In the genomic region with DNA sequence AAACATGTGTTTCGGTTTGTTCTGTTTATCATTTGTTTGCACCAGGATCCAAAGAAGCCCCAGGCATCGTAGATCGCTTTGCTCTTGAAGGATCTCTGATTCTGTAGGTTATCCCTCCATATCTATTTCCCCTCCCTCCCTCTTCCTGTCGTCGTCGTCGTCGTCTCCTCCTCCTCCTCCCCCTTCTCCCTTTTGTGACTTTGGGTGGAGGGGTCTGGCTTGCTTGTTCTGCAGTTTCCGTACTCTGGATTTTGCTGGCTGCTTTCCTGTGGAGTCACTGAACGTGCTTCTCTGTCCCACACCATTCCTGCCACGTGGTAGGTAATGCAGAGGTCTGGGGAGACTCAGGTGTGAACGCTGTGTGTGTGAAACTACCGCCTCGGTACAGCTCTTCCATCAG, we compare ENCODE assay signal across 19 cellular contexts.
A peak's percentile ranks its signal among the peaks of the same experiment; 100 is the strongest.
DNase-seq lines count a peak whose midpoint lies in the region; ATAC-seq and TF ChIP-seq lines count a peak whose summit lies in the region.
"Had no signal": no experiment of that assay in that cellular context is flagged by ENCODE, and none has a peak within 500 bp of the region (broad histone marks: within the 10 kb centered on the region; RNA-seq: fewer than 3 reads in every experiment).

No MANE protein-coding gene starts in this region.

- H3K4me2 ChIP-seq in PC-9: no peak overlapping the region

- H3K9me3 Mint-ChIP-seq in activated CD8-positive, alpha-beta T cell treated with anti-CD3 and anti-CD28 coated beads for 36 hours: no peaks in the 10 kb centered on the region
- no peaks in the 10 kb centered on the region for H3K9me3 Mint-ChIP-seq in activated CD8-positive, alpha-beta T cell treated with anti-CD3 and anti-CD28 coated beads, Interleukin-2, amount 10 ng/mL, durations not matched to agents 7 days and 5 days (ENCODE audit: insufficient read depth)
- H3K9me3 Mint-ChIP-seq in CD4-positive, CD25-positive, alpha-beta regulatory T cell: no peaks in the 10 kb centered on the region
- no peaks in the 10 kb centered on the region for H3K9me3 Mint-ChIP-seq in naive thymus-derived CD4-positive, alpha-beta T cell
- H3K9me3 Mint-ChIP-seq: CD14-positive monocyte had no signal

- peak overlapping the region; percentile 40 for H3K27ac Mint-ChIP-seq in activated CD8-positive, alpha-beta T cell treated with anti-CD3 and anti-CD28 coated beads for 36 hours
- H3K27ac Mint-ChIP-seq in activated CD8-positive, alpha-beta T cell treated with anti-CD3 and anti-CD28 coated beads, Interleukin-2, amount 10 ng/mL, durations not matched to agents 7 days and 5 days: no peak overlapping the region
- H3K27ac Mint-ChIP-seq in CD4-positive, CD25-positive, alpha-beta regulatory T cell: peak overlapping the region; percentile 69 to 91 (median 76)
- H3K27ac Mint-ChIP-seq in naive thymus-derived CD4-positive, alpha-beta T cell: peak overlapping the region in 7 of 9 donors; percentile 7 to 96 (median 20)
- H3K27ac Mint-ChIP-seq: CD14-positive monocyte, HFFc6 had no signal

- no peaks in the 10 kb centered on the region for H4K20me1 ChIP-seq in PC-9 (ENCODE audit: insufficient read depth)

- POLR2A ChIA-PET in activated CD8-positive, alpha-beta T cell treated with anti-CD3 and anti-CD28 coated beads for 36 hours (lab: Charles Lee): no interaction called here
- POLR2A ChIA-PET in activated CD8-positive, alpha-beta T cell treated with anti-CD3 and anti-CD28 coated beads, Interleukin-2, amount 10 ng/mL, durations not matched to agents 7 days and 5 days (lab: Charles Lee): interaction anchor here (0.9 kb wide), 1 partner anchor 21 kb away, joined by 3 read pairs; no protein-coding TSS in a partner anchor
- POLR2A ChIA-PET in PC-9 (lab: Charles Lee; ENCODE audit: unreplicated experiment): interaction anchor here (0.6 kb wide), 1 partner anchor 284 kb away, joined by 4 read pairs; no protein-coding TSS in a partner anchor
- POLR2A ChIA-PET in naive thymus-derived CD4-positive, alpha-beta T cell (lab: Charles Lee): no interaction called here

- H2AFZ ChIP-seq in PC-9: 0 out of 2 replicates have a peak overlapping the region, but pooled peaks have one; percentile 2

- H3K36me3 ChIP-seq in CD4-positive, CD25-positive, alpha-beta regulatory T cell (ENCODE audit: control insufficient read depth, insufficient read depth, low read length): peaks cover 30% of the 10 kb centered on the region
- no peaks in the 10 kb centered on the region for H3K36me3 ChIP-seq in PC-9 (ENCODE audit: low read depth)
- H3K36me3 ChIP-seq in naive thymus-derived CD4-positive, alpha-beta T cell (ENCODE audit: control insufficient read depth in 2 of 3, insufficient read depth in 3 of 3, low read length in 3 of 3): no peaks in the 10 kb centered on the region
- H3K36me3 ChIP-seq: MG63 had no signal

- ATAC-seq in activated CD8-positive, alpha-beta T cell treated with anti-CD3 and anti-CD28 coated beads for 36 hours: no peak
- ATAC-seq in activated CD8-positive, alpha-beta T cell treated with anti-CD3 and anti-CD28 coated beads, Interleukin-2, amount 10 ng/mL, durations not matched to agents 7 days and 5 days: no peak
- ATAC-seq in CD4-positive, CD25-positive, alpha-beta regulatory T cell (ENCODE audit: low read depth in 2 of 2): no peak
- ATAC-seq in naive thymus-derived CD4-positive, alpha-beta T cell: no peak
- ATAC-seq: Panc1 had no signal

- intact Hi-C loops in activated CD8-positive, alpha-beta T cell treated with anti-CD3 and anti-CD28 coated beads for 36 hours (cut with micrococcal nuclease): no loop called here
- intact Hi-C loops in PC-9 (cut with micrococcal nuclease; ENCODE audit: unreplicated experiment): no loop called here
- intact Hi-C loops in naive thymus-derived CD4-positive, alpha-beta T cell (cut with micrococcal nuclease): no loop called here

- peaks cover 21% of the 10 kb centered on the region for H3K4me1 Mint-ChIP-seq in activated CD8-positive, alpha-beta T cell treated with anti-CD3 and anti-CD28 coated beads for 36 hours (ENCODE audit: low read depth)
- H3K4me1 Mint-ChIP-seq in activated CD8-positive, alpha-beta T cell treated with anti-CD3 and anti-CD28 coated beads, Interleukin-2, amount 10 ng/mL, durations not matched to agents 7 days and 5 days (ENCODE audit: low read depth): peaks cover 31% of the 10 kb centered on the region
- peaks cover 22 to 51% (median 41%) of the 10 kb centered on the region in 4 donors for H3K4me1 Mint-ChIP-seq in CD4-positive, CD25-positive, alpha-beta regulatory T cell
- peaks cover 21 to 62% (median 46%) of the 10 kb centered on the region in 7 donors for H3K4me1 Mint-ChIP-seq in naive thymus-derived CD4-positive, alpha-beta T cell
- H3K4me1 Mint-ChIP-seq: CD14-positive monocyte had no signal

- H3K36me3 Mint-ChIP-seq in activated CD8-positive, alpha-beta T cell treated with anti-CD3 and anti-CD28 coated beads for 36 hours (ENCODE audit: low read depth): no peaks in the 10 kb centered on the region
- peaks cover 2% of the 10 kb centered on the region for H3K36me3 Mint-ChIP-seq in activated CD8-positive, alpha-beta T cell treated with anti-CD3 and anti-CD28 coated beads, Interleukin-2, amount 10 ng/mL, durations not matched to agents 7 days and 5 days (ENCODE audit: low read depth)
- H3K36me3 Mint-ChIP-seq in CD4-positive, CD25-positive, alpha-beta regulatory T cell: peaks cover 39% of the 10 kb centered on the region
- no peaks in the 10 kb centered on the region for H3K36me3 Mint-ChIP-seq in naive thymus-derived CD4-positive, alpha-beta T cell
- H3K36me3 Mint-ChIP-seq: CD14-positive monocyte had no signal

- no peak overlapping the region for H3K4me3 ChIP-seq in CD4-positive, CD25-positive, alpha-beta regulatory T cell (ENCODE audit: low read depth, low read length)
- no peak overlapping the region for H3K4me3 ChIP-seq in PC-9
- H3K4me3 ChIP-seq in naive thymus-derived CD4-positive, alpha-beta T cell (ENCODE audit: low read length): no peak overlapping the region
- H3K4me3 ChIP-seq: MG63 had no signal

- CTCF ChIA-PET in activated CD8-positive, alpha-beta T cell treated with anti-CD3 and anti-CD28 coated beads for 36 hours (lab: Charles Lee): interaction anchor here (0.8 to 1.3 kb wide), 3 partner anchors 12 to 227 kb away, joined by 3 to 4 read pairs (median 4); no protein-coding TSS in a partner anchor
- CTCF ChIA-PET in activated CD8-positive, alpha-beta T cell treated with anti-CD3 and anti-CD28 coated beads, Interleukin-2, amount 10 ng/mL, durations not matched to agents 7 days and 5 days (lab: Charles Lee): no interaction called here
- CTCF ChIA-PET in PC-9 (lab: Charles Lee): interaction anchor here (0.6 kb wide), 1 partner anchor 477 kb away, joined by 3 read pairs; no protein-coding TSS in a partner anchor
- CTCF ChIA-PET in naive thymus-derived CD4-positive, alpha-beta T cell (lab: Charles Lee): no interaction called here

- no peak for TF ChIP-seq CTCF in activated CD8-positive, alpha-beta T cell treated with anti-CD3 and anti-CD28 coated beads for 36 hours (IDR thresholded peaks at IDR 0.05)
- no peak for TF ChIP-seq CTCF in PC-9 (conservative IDR thresholded peaks at IDR 0.05)

- no peaks in the 10 kb centered on the region for H3F3A ChIP-seq in PC-9 (ENCODE audit: insufficient read depth, low read depth)

- H3K79me2 ChIP-seq in PC-9 (ENCODE audit: low read depth): no peaks in the 10 kb centered on the region

- H3K9me3 ChIP-seq in CD4-positive, CD25-positive, alpha-beta regulatory T cell (ENCODE audit: control insufficient read depth in 2 of 2, low read length in 2 of 2): no peaks in the 10 kb centered on the region
- no peaks in the 10 kb centered on the region for H3K9me3 ChIP-seq in PC-9 (ENCODE audit: insufficient read depth, low read depth)
- H3K9me3 ChIP-seq in naive thymus-derived CD4-positive, alpha-beta T cell (ENCODE audit: control insufficient read depth in 2 of 3, low read length in 3 of 3): no peaks in the 10 kb centered on the region
- H3K9me3 ChIP-seq: MG63 had no signal

- H3K27me3 ChIP-seq in CD4-positive, CD25-positive, alpha-beta regulatory T cell (ENCODE audit: control insufficient read depth, insufficient read depth, low read length): no peaks in the 10 kb centered on the region
- peaks cover 95% of the 10 kb centered on the region for H3K27me3 ChIP-seq in PC-9 (ENCODE audit: insufficient read depth, low read depth)
- no peaks in the 10 kb centered on the region for H3K27me3 ChIP-seq in naive thymus-derived CD4-positive, alpha-beta T cell (ENCODE audit: control insufficient read depth in 2 of 2, insufficient read depth in 2 of 2, low read length in 2 of 2)
- H3K27me3 ChIP-seq: MG63 had no signal

- no TSS peak for BruUV-seq in PC-9 (replicated peaks; lab: Mats Ljungman, UMichigan)

- H3K9me2 ChIP-seq in PC-9 (ENCODE audit: insufficient read depth): no peaks in the 10 kb centered on the region

- no peak for DNase-seq in activated CD8-positive, alpha-beta T cell treated with anti-CD3 and anti-CD28 coated beads for 36 hours
- no peak for DNase-seq in activated CD8-positive, alpha-beta T cell treated with anti-CD3 and anti-CD28 coated beads, Interleukin-2, amount 10 ng/mL, durations not matched to agents 7 days and 5 days
- DNase-seq in CD4-positive, CD25-positive, alpha-beta regulatory T cell: no peak
- no peak for DNase-seq in PC-9
- peak in 2 of 9 donors; percentile 5 to 14 for DNase-seq in naive thymus-derived CD4-positive, alpha-beta T cell
- no peak for DNase-seq in retina
- no peak for DNase-seq in NCI-H510A treated with DMSO at 0.1 percent for 48 hours (lab: John Stamatoyannopoulos, UW)
- DNase-seq in ecto neural progenitor cell (ENCODE audit: low spot score): no peak
- DNase-seq: Calu3, HFFc6, KBM-7, MG63, NCI-H1092 treated with DMSO at 0.1 percent for 48 hours, NCI-H1694, NCI-H2107, SHP77 had no signal

- H3K27me3 Mint-ChIP-seq in activated CD8-positive, alpha-beta T cell treated with anti-CD3 and anti-CD28 coated beads for 36 hours: no peaks in the 10 kb centered on the region
- H3K27me3 Mint-ChIP-seq in activated CD8-positive, alpha-beta T cell treated with anti-CD3 and anti-CD28 coated beads, Interleukin-2, amount 10 ng/mL, durations not matched to agents 7 days and 5 days (ENCODE audit: low read depth): no peaks in the 10 kb centered on the region
- H3K27me3 Mint-ChIP-seq in CD4-positive, CD25-positive, alpha-beta regulatory T cell: no peaks in the 10 kb centered on the region
- H3K27me3 Mint-ChIP-seq in naive thymus-derived CD4-positive, alpha-beta T cell: no peaks in the 10 kb centered on the region

- H3K27ac ChIP-seq in CD4-positive, CD25-positive, alpha-beta regulatory T cell (ENCODE audit: insufficient read depth, low read length, poor library complexity, severe bottlenecking): no peak overlapping the region
- no peak overlapping the region for H3K27ac ChIP-seq in PC-9
- no peak overlapping the region for H3K27ac ChIP-seq in naive thymus-derived CD4-positive, alpha-beta T cell (ENCODE audit: low read depth, low read length)
- H3K27ac ChIP-seq: HL-60 had no signal

- H3K4me1 ChIP-seq in CD4-positive, CD25-positive, alpha-beta regulatory T cell (ENCODE audit: control insufficient read depth, insufficient read depth, low read length, poor library complexity, severe bottlenecking): peaks cover 26% of the 10 kb centered on the region
- H3K4me1 ChIP-seq in PC-9 (replicated peaks; ENCODE audit: insufficient read depth): no peaks in the 10 kb centered on the region
- peaks cover under 1 to 21% of the 10 kb centered on the region in 2 donors for H3K4me1 ChIP-seq in naive thymus-derived CD4-positive, alpha-beta T cell (ENCODE audit: control insufficient read depth in 2 of 2, insufficient read depth in 2 of 2, low read length in 2 of 2)

- no peak overlapping the region for H3K4me3 Mint-ChIP-seq in activated CD8-positive, alpha-beta T cell treated with anti-CD3 and anti-CD28 coated beads for 36 hours
- no peak overlapping the region for H3K4me3 Mint-ChIP-seq in activated CD8-positive, alpha-beta T cell treated with anti-CD3 and anti-CD28 coated beads, Interleukin-2, amount 10 ng/mL, durations not matched to agents 7 days and 5 days
- H3K4me3 Mint-ChIP-seq in CD4-positive, CD25-positive, alpha-beta regulatory T cell: peak overlapping the region in 2 of 4 donors; percentile 6 to 78
- peak overlapping the region; percentile 1 to 89 (median 72) for H3K4me3 Mint-ChIP-seq in naive thymus-derived CD4-positive, alpha-beta T cell
- H3K4me3 Mint-ChIP-seq: CD14-positive monocyte, HFFc6 had no signal

Comparison
In these comparisons a context has a peak if more than half of its experiments do, and no peak if none do; other contexts are left out.
1. CTCF ChIA-PET loops: an anchor here in activated CD8-positive, alpha-beta T cell treated with anti-CD3 and anti-CD28 coated beads for 36 hours (0.8 to 1.3 kb wide) and PC-9 (0.6 kb wide); none called in activated CD8-positive, alpha-beta T cell treated with anti-CD3 and anti-CD28 coated beads, Interleukin-2, amount 10 ng/mL, durations not matched to agents 7 days and 5 days and naive thymus-derived CD4-positive, alpha-beta T cell.
2. POLR2A ChIA-PET loops: an anchor here in activated CD8-positive, alpha-beta T cell treated with anti-CD3 and anti-CD28 coated beads, Interleukin-2, amount 10 ng/mL, durations not matched to agents 7 days and 5 days (0.9 kb wide) and PC-9 (0.6 kb wide); none called in activated CD8-positive, alpha-beta T cell treated with anti-CD3 and anti-CD28 coated beads for 36 hours and naive thymus-derived CD4-positive, alpha-beta T cell.
3. H3K4me3 Mint-ChIP-seq: peak in naive thymus-derived CD4-positive, alpha-beta T cell (10 of 10); none in activated CD8-positive, alpha-beta T cell treated with anti-CD3 and anti-CD28 coated beads for 36 hours (single experiment) and activated CD8-positive, alpha-beta T cell treated with anti-CD3 and anti-CD28 coated beads, Interleukin-2, amount 10 ng/mL, durations not matched to agents 7 days and 5 days (single experiment).